Comparison of ENCODE assay signal across 29 cellular contexts in genomic region chr2:164142755-164143154, GRCh38.
"Had no signal": no experiment of that assay in that cellular context is flagged by ENCODE, and none has a peak within 500 bp of the region (broad histone marks: within the 10 kb centered on the region; RNA-seq: fewer than 3 reads in every experiment).

No MANE protein-coding gene starts in this region.

- DNase-seq: stimulated activated CD4-positive, alpha-beta T cell treated with anti-CD3 and anti-CD28 coated beads, Interleukin-2, amount 100 ng/mL, for 48 hours; stimulated activated CD4-positive, alpha-beta T cell treated with anti-CD3 and anti-CD28 coated beads, Interleukin-4, amount 100 ng/mL, for 1 hour; stimulated activated CD4-positive, alpha-beta T cell treated with anti-CD3 and anti-CD28 coated beads, Interleukin-4, amount 100 ng/mL, for 24 hours; stimulated activated CD4-positive, alpha-beta T cell treated with anti-CD3 and anti-CD28 coated beads, Interleukin-4, amount 100 ng/mL, for 4 hours; stimulated activated CD8-positive, alpha-beta memory T cell treated with anti-CD3 and anti-CD28 coated beads, Interleukin-4, amount 100 ng/mL, for 48 hours; stimulated activated naive B cell treated with anti-CD40 and anti-IgM and Interleukin-4, amounts not matched to agents 10 μg/mL and 1 μg/mL and 100 μg/mL, for 72 hours; stimulated activated naive CD4-positive, alpha-beta T cell; stimulated activated naive CD4-positive, alpha-beta T cell treated with Interleukin-2 at 50 U/mL for 16 hours; stimulated activated naive CD8-positive, alpha-beta T cell treated with anti-CD3 and anti-CD28 coated beads, Interleukin-15, amount 100 ng/mL, for 72 hours; stimulated activated naive CD8-positive, alpha-beta T cell treated with anti-CD3 and anti-CD28 coated beads, Interleukin-15, Interleukin-2, amounts not matched to agents 100 U/mL and 50 U/mL, for 24 hours; stomach; substantia nigra; testis; thyroid gland; tibial artery; transverse colon; trophoblast cell; upper lobe of right lung; uterus had no signal

- H3K4me1 Mint-ChIP-seq: stimulated activated effector memory CD8-positive, alpha-beta T cell treated with anti-CD3 and anti-CD28 coated beads, Interleukin-12 subunit alpha, Interleukin-12 subunit beta, amount 100 ng/mL, for 72 hours; stimulated activated memory B cell treated with anti-CD40 and anti-IgM and Interleukin-4, amounts not matched to agents 10 μg/mL and 1 μg/mL and 100 μg/mL, for 72 hours; stimulated activated naive B cell treated with anti-CD40 and anti-IgM and Interleukin-4, amounts not matched to agents 10 μg/mL and 1 μg/mL and 100 μg/mL, for 72 hours; stimulated activated naive CD8-positive, alpha-beta T cell treated with anti-CD3 and anti-CD28 coated beads, Interleukin-15, amount 100 ng/mL, for 72 hours had no signal

- H3K4me3 ChIP-seq: stomach, suprapubic skin, thoracic aorta, thyroid gland, tibial artery, tibial nerve, transverse colon, upper lobe of left lung, upper lobe of right lung, uterus, vagina had no signal

- H3K27me3 Mint-ChIP-seq: stimulated activated memory B cell treated with anti-CD40 and anti-IgM and Interleukin-4, amounts not matched to agents 10 μg/mL and 1 μg/mL and 100 μg/mL, for 72 hours; stimulated activated naive B cell treated with anti-CD40 and anti-IgM and Interleukin-4, amounts not matched to agents 10 μg/mL and 1 μg/mL and 100 μg/mL, for 72 hours; stimulated activated naive CD8-positive, alpha-beta T cell treated with anti-CD3 and anti-CD28 coated beads, Interleukin-15, amount 100 ng/mL, for 72 hours; stimulated activated naive CD8-positive, alpha-beta T cell treated with anti-CD3 and anti-CD28 coated beads, Interleukin-15, Interleukin-2, amounts not matched to agents 100 ng/mL and 50 ng/mL, for 24 hours; type B pancreatic cell had no signal

- H3K9me3 ChIP-seq: suprapubic skin, testis, thoracic aorta, thyroid gland, tibial artery, tibial nerve, transverse colon, upper lobe of left lung, upper lobe of right lung, uterus, vagina had no signal

- FAIRE-seq: urothelium cell line had no signal

- H3K27ac Mint-ChIP-seq: stimulated activated effector memory CD8-positive, alpha-beta T cell treated with anti-CD3 and anti-CD28 coated beads, Interleukin-12 subunit alpha, Interleukin-12 subunit beta, amount 100 ng/mL, for 72 hours; stimulated activated memory B cell treated with anti-CD40 and anti-IgM and Interleukin-4, amounts not matched to agents 10 μg/mL and 1 μg/mL and 100 μg/mL, for 72 hours; stimulated activated naive B cell treated with anti-CD40 and anti-IgM and Interleukin-4, amounts not matched to agents 10 μg/mL and 1 μg/mL and 100 μg/mL, for 72 hours; stimulated activated naive CD8-positive, alpha-beta T cell treated with anti-CD3 and anti-CD28 coated beads, Interleukin-15, amount 100 ng/mL, for 72 hours; stimulated activated naive CD8-positive, alpha-beta T cell treated with anti-CD3 and anti-CD28 coated beads, Interleukin-15, Interleukin-2, amounts not matched to agents 100 ng/mL and 50 ng/mL, for 24 hours; type B pancreatic cell had no signal

- H3K36me3 ChIP-seq: stomach, suprapubic skin, thoracic aorta, thyroid gland, tibial artery, tibial nerve, transverse colon, upper lobe of left lung, upper lobe of right lung, uterus, vagina had no signal

- H3K36me3 Mint-ChIP-seq: stimulated activated effector memory CD8-positive, alpha-beta T cell treated with anti-CD3 and anti-CD28 coated beads, Interleukin-12 subunit alpha, Interleukin-12 subunit beta, amount 100 ng/mL, for 72 hours; stimulated activated memory B cell treated with anti-CD40 and anti-IgM and Interleukin-4, amounts not matched to agents 10 μg/mL and 1 μg/mL and 100 μg/mL, for 72 hours; stimulated activated naive B cell treated with anti-CD40 and anti-IgM and Interleukin-4, amounts not matched to agents 10 μg/mL and 1 μg/mL and 100 μg/mL, for 72 hours; type B pancreatic cell had no signal

- H3K9me3 Mint-ChIP-seq: stimulated activated memory B cell treated with anti-CD40 and anti-IgM and Interleukin-4, amounts not matched to agents 10 μg/mL and 1 μg/mL and 100 μg/mL, for 72 hours; stimulated activated naive B cell treated with anti-CD40 and anti-IgM and Interleukin-4, amounts not matched to agents 10 μg/mL and 1 μg/mL and 100 μg/mL, for 72 hours; stimulated activated naive CD8-positive, alpha-beta T cell treated with anti-CD3 and anti-CD28 coated beads, Interleukin-15, amount 100 ng/mL, for 72 hours; stimulated activated naive CD8-positive, alpha-beta T cell treated with anti-CD3 and anti-CD28 coated beads, Interleukin-15, Interleukin-2, amounts not matched to agents 100 ng/mL and 50 ng/mL, for 24 hours; type B pancreatic cell had no signal

- H3K4me3 Mint-ChIP-seq: stimulated activated effector memory CD8-positive, alpha-beta T cell treated with anti-CD3 and anti-CD28 coated beads, Interleukin-12 subunit alpha, Interleukin-12 subunit beta, amount 100 ng/mL, for 72 hours; stimulated activated memory B cell treated with anti-CD40 and anti-IgM and Interleukin-4, amounts not matched to agents 10 μg/mL and 1 μg/mL and 100 μg/mL, for 72 hours; stimulated activated naive B cell treated with anti-CD40 and anti-IgM and Interleukin-4, amounts not matched to agents 10 μg/mL and 1 μg/mL and 100 μg/mL, for 72 hours; stimulated activated naive CD8-positive, alpha-beta T cell treated with anti-CD3 and anti-CD28 coated beads, Interleukin-15, amount 100 ng/mL, for 72 hours; stimulated activated naive CD8-positive, alpha-beta T cell treated with anti-CD3 and anti-CD28 coated beads, Interleukin-15, Interleukin-2, amounts not matched to agents 100 ng/mL and 50 ng/mL, for 24 hours; type B pancreatic cell had no signal

- H3K4me1 ChIP-seq: stomach, suprapubic skin, testis, thyroid gland, tibial artery, tibial nerve, transverse colon, upper lobe of left lung, upper lobe of right lung, uterus, vagina had no signal

- H3K27ac ChIP-seq: stomach, suprapubic skin, testis, thoracic aorta, thyroid gland, tibial artery, tibial nerve, transverse colon, upper lobe of left lung, upper lobe of right lung, uterus, vagina had no signal

- ATAC-seq: stimulated activated effector memory CD8-positive, alpha-beta T cell treated with anti-CD3 and anti-CD28 coated beads, Interleukin-12 subunit alpha, Interleukin-12 subunit beta, amount 100 ng/mL, for 72 hours; stimulated activated memory B cell treated with anti-CD40 and anti-IgM and Interleukin-4, amounts not matched to agents 10 μg/mL and 1 μg/mL and 100 μg/mL, for 72 hours; stimulated activated naive B cell treated with anti-CD40 and anti-IgM and Interleukin-4, amounts not matched to agents 10 μg/mL and 1 μg/mL and 100 μg/mL, for 72 hours; stimulated activated naive CD8-positive, alpha-beta T cell treated with anti-CD3 and anti-CD28 coated beads, Interleukin-15, amount 100 ng/mL, for 72 hours; stimulated activated naive CD8-positive, alpha-beta T cell treated with anti-CD3 and anti-CD28 coated beads, Interleukin-15, Interleukin-2, amounts not matched to agents 100 U/mL and 50 U/mL, for 24 hours had no signal
